ENCODE assay signal across 2 cellular contexts in the genomic region with DNA sequence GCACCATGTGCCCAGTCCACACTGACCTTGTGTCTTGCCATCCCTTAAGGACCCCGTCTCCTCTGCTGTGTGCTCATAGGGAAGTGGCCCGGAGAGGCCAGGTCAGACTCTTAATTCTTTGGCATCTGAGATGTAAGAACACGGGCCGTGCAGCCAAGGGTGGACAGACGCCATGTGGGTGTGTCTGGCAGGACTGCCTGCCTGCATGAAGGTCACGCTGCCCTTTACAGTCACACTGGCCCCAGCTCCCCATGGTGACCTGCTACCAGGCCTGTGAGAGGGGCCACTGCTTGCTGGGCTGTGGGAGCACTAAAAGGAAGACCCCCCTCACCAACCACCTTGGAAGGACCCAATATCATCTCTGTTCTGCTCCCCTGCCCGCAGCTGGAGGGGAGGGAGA.
TF ChIP-seq lines count a peak whose summit lies in the region.

No MANE protein-coding gene starts in this region.

TF ChIP-seq in IMR-90, 13 proteins besides CTCF, POLR2A, EP300 and RAD21:
- TF ChIP-seq SMC3 (IDR thresholded peaks at IDR 0.05; ENCODE audit: low read depth, low read length) (no peak), NFE2L2 (IDR thresholded peaks at IDR 0.05; ENCODE audit: low read depth, low read length) (no peak), MAFK (IDR thresholded peaks at IDR 0.05; ENCODE audit: low read depth, low read length) (no peak), MAZ (IDR thresholded peaks at IDR 0.05; ENCODE audit: borderline replicate concordance, low read depth, low read length) (no peak), CEBPB (IDR thresholded peaks at IDR 0.05; ENCODE audit: low read depth, low read length) (no peak)
- TF ChIP-seq, protein P1, sequence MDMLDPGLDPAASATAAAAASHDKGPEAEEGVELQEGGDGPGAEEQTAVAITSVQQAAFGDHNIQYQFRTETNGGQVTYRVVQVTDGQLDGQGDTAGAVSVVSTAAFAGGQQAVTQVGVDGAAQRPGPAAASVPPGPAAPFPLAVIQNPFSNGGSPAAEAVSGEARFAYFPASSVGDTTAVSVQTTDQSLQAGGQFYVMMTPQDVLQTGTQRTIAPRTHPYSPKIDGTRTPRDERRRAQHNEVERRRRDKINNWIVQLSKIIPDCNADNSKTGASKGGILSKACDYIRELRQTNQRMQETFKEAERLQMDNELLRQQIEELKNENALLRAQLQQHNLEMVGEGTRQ (IDR thresholded peaks at IDR 0.05; ENCODE audit: low read depth, low read length), result no peak

TF ChIP-seq in H1, 55 proteins besides CTCF, POLR2A, EP300 and RAD21:
- TF ChIP-seq ASH2L (IDR thresholded peaks at IDR 0.05; ENCODE audit: low read length) (no peak), SIX5 (IDR thresholded peaks at IDR 0.05; ENCODE audit: low read depth, low read length) (no peak), GABPA (IDR thresholded peaks at IDR 0.05; ENCODE audit: borderline replicate concordance, insufficient read depth, low read length) (no peak), TBP (IDR thresholded peaks at IDR 0.05; ENCODE audit: low read depth, low read length) (no peak), KDM4A (IDR thresholded peaks at IDR 0.05; ENCODE audit: low read depth, low read length, severe bottlenecking) (no peak), JUND (IDR thresholded peaks at IDR 0.05; ENCODE audit: low read length) (no peak), PHF8 (conservative IDR thresholded peaks at IDR 0.05; ENCODE audit: low read depth, low read length) (no peak), KDM5A (IDR thresholded peaks at IDR 0.05; ENCODE audit: low read length) (no peak), CBX8 (IDR thresholded peaks at IDR 0.05; ENCODE audit: borderline replicate concordance, low read depth, low read length) (no peak), SIN3A (conservative IDR thresholded peaks at IDR 0.05 in 1 of 2, IDR thresholded peaks at IDR 0.05 in 1 of 2; ENCODE audit: low read depth in 1 of 2, low read length in 2 of 2) (no peak), BRCA1 (IDR thresholded peaks at IDR 0.05; ENCODE audit: low read depth, low read length) (no peak), SIRT6 (IDR thresholded peaks at IDR 0.05; ENCODE audit: low read length) (no peak), POU5F1 (IDR thresholded peaks at IDR 0.05; ENCODE audit: low read depth, low read length) (no peak), POLR2AphosphoS5 (IDR thresholded peaks at IDR 0.05; ENCODE audit: low read depth, low read length) (no peak), SP1 (IDR thresholded peaks at IDR 0.05; ENCODE audit: low read depth, low read length) (no peak)
- TF ChIP-seq, protein P2, sequence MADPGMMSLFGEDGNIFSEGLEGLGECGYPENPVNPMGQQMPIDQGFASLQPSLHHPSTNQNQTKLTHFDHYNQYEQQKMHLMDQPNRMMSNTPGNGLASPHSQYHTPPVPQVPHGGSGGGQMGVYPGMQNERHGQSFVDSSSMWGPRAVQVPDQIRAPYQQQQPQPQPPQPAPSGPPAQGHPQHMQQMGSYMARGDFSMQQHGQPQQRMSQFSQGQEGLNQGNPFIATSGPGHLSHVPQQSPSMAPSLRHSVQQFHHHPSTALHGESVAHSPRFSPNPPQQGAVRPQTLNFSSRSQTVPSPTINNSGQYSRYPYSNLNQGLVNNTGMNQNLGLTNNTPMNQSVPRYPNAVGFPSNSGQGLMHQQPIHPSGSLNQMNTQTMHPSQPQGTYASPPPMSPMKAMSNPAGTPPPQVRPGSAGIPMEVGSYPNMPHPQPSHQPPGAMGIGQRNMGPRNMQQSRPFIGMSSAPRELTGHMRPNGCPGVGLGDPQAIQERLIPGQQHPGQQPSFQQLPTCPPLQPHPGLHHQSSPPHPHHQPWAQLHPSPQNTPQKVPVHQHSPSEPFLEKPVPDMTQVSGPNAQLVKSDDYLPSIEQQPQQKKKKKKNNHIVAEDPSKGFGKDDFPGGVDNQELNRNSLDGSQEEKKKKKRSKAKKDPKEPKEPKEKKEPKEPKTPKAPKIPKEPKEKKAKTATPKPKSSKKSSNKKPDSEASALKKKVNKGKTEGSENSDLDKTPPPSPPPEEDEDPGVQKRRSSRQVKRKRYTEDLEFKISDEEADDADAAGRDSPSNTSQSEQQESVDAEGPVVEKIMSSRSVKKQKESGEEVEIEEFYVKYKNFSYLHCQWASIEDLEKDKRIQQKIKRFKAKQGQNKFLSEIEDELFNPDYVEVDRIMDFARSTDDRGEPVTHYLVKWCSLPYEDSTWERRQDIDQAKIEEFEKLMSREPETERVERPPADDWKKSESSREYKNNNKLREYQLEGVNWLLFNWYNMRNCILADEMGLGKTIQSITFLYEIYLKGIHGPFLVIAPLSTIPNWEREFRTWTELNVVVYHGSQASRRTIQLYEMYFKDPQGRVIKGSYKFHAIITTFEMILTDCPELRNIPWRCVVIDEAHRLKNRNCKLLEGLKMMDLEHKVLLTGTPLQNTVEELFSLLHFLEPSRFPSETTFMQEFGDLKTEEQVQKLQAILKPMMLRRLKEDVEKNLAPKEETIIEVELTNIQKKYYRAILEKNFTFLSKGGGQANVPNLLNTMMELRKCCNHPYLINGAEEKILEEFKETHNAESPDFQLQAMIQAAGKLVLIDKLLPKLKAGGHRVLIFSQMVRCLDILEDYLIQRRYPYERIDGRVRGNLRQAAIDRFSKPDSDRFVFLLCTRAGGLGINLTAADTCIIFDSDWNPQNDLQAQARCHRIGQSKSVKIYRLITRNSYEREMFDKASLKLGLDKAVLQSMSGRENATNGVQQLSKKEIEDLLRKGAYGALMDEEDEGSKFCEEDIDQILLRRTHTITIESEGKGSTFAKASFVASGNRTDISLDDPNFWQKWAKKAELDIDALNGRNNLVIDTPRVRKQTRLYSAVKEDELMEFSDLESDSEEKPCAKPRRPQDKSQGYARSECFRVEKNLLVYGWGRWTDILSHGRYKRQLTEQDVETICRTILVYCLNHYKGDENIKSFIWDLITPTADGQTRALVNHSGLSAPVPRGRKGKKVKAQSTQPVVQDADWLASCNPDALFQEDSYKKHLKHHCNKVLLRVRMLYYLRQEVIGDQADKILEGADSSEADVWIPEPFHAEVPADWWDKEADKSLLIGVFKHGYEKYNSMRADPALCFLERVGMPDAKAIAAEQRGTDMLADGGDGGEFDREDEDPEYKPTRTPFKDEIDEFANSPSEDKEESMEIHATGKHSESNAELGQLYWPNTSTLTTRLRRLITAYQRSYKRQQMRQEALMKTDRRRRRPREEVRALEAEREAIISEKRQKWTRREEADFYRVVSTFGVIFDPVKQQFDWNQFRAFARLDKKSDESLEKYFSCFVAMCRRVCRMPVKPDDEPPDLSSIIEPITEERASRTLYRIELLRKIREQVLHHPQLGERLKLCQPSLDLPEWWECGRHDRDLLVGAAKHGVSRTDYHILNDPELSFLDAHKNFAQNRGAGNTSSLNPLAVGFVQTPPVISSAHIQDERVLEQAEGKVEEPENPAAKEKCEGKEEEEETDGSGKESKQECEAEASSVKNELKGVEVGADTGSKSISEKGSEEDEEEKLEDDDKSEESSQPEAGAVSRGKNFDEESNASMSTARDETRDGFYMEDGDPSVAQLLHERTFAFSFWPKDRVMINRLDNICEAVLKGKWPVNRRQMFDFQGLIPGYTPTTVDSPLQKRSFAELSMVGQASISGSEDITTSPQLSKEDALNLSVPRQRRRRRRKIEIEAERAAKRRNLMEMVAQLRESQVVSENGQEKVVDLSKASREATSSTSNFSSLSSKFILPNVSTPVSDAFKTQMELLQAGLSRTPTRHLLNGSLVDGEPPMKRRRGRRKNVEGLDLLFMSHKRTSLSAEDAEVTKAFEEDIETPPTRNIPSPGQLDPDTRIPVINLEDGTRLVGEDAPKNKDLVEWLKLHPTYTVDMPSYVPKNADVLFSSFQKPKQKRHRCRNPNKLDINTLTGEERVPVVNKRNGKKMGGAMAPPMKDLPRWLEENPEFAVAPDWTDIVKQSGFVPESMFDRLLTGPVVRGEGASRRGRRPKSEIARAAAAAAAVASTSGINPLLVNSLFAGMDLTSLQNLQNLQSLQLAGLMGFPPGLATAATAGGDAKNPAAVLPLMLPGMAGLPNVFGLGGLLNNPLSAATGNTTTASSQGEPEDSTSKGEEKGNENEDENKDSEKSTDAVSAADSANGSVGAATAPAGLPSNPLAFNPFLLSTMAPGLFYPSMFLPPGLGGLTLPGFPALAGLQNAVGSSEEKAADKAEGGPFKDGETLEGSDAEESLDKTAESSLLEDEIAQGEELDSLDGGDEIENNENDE (IDR thresholded peaks at IDR 0.05; ENCODE audit: insufficient replicate concordance, low read length), result no peak
